In genomic region chr3:62373714-62374333, GRCh38 we compare ENCODE assay signal across 13 cellular contexts. TPM values are rescaled to one million over a fixed set of nuclear protein-coding genes. Genes with fewer than 3 reads are reported as not detected.
A peak's percentile ranks its signal among the peaks of the same experiment; 100 is the strongest.
DNase-seq lines count a peak whose midpoint lies in the region; ATAC-seq and TF ChIP-seq lines count a peak whose summit lies in the region.
"Had no signal": no experiment of that assay in that cellular context is flagged by ENCODE, and none has a peak within 500 bp of the region (broad histone marks: within the 10 kb centered on the region; RNA-seq: fewer than 3 reads in every experiment).

No MANE protein-coding gene starts in this region.

- H3K4me3 ChIP-seq in HUES6 (ENCODE audit: low read depth, low read length) (peak overlapping the region; percentile 36), esophagus muscularis mucosa (peak overlapping the region; percentile 20 to 35 (median 34)), psoas muscle (peak overlapping the region; percentile 55)

- peaks cover 31% of the 10 kb centered on the region for H3K4me1 ChIP-seq in ES-I3 (ENCODE audit: insufficient read depth, low read length)
- peaks cover 73% of the 10 kb centered on the region for H3K4me1 ChIP-seq in HUES6 (ENCODE audit: control insufficient read depth, insufficient read depth, low read length)
- peaks cover 18 to 74% (median 64%) of the 10 kb centered on the region in 4 donors for H3K4me1 ChIP-seq in esophagus muscularis mucosa
- peaks cover 8% of the 10 kb centered on the region for H3K4me1 ChIP-seq in psoas muscle

- H3K9ac ChIP-seq in ES-I3 (ENCODE audit: low read depth, low read length): peak overlapping the region; percentile 28; the same call in 1 of the 2 replicates
- H3K9ac ChIP-seq in HUES6 (ENCODE audit: low read length): no peak overlapping the region

- TF ChIP-seq CTCF in esophagus muscularis mucosa (IDR thresholded peaks at IDR 0.05) (no peak), psoas muscle (IDR thresholded peaks at IDR 0.05) (no peak)

- DNase-seq in esophagus muscularis mucosa (ENCODE audit: extremely low spot score) (no peak), psoas muscle (no peak), AG20443 (ENCODE audit: low spot score) (no peak), NOMO-1 treated with dmso at 0.1 percent for 144 hours (lab: John Stamatoyannopoulos, UW; ENCODE audit: unreplicated experiment) (no peak)
- DNase-seq: activated CD4-positive, alpha-beta T cell treated with anti-CD3 and anti-CD28 coated beads for 1 hour; activated gamma-delta T cell; cortex of kidney; NCI-H345 had no signal

- TF ChIP-seq EP300 in esophagus muscularis mucosa (IDR thresholded peaks at IDR 0.05): no peak

- TF ChIP-seq POLR2A in esophagus muscularis mucosa (IDR thresholded peaks at IDR 0.05; ENCODE audit: low read depth): no peak

- H3K9me3 ChIP-seq in ES-I3 (ENCODE audit: control insufficient read depth, insufficient read depth, low read length): no peaks in the 10 kb centered on the region
- H3K9me3 ChIP-seq in HUES6 (ENCODE audit: control insufficient read depth, insufficient read depth, low read depth, low read length): no peaks in the 10 kb centered on the region
- H3K9me3 ChIP-seq in esophagus muscularis mucosa: no peaks in the 10 kb centered on the region
- H3K9me3 ChIP-seq in psoas muscle: no peaks in the 10 kb centered on the region

- peaks cover 100% of the 10 kb centered on the region for H3K27me3 ChIP-seq in HUES6 (ENCODE audit: control insufficient read depth, insufficient read depth, low read length)
- H3K27me3 ChIP-seq in esophagus muscularis mucosa: peaks cover 0 to 100% (median 58%) of the 10 kb centered on the region in 4 donors
- H3K27me3 ChIP-seq in psoas muscle (ENCODE audit: insufficient read depth in 3 of 3, low read length in 2 of 3): peaks cover 3 to 98% (median 69%) of the 10 kb centered on the region in 3 donors

- intact Hi-C loops in esophagus muscularis mucosa (cut with DNase I) (no loop called here), psoas muscle (cut with DNase I) (no loop called here)

- ATAC-seq in psoas muscle: no peak
- no peak for ATAC-seq in GM18868 (IDR thresholded peaks at IDR 0.05; ENCODE audit: unreplicated experiment)
- ATAC-seq: Right ventricle myocardium inferior had no signal

- H3K36me3 ChIP-seq in ES-I3 (ENCODE audit: insufficient read depth, low read length): no peaks in the 10 kb centered on the region
- no peaks in the 10 kb centered on the region for H3K36me3 ChIP-seq in HUES6 (ENCODE audit: control insufficient read depth, insufficient read depth, low read length)
- no peaks in the 10 kb centered on the region for H3K36me3 ChIP-seq in esophagus muscularis mucosa
- H3K36me3 ChIP-seq in psoas muscle (ENCODE audit: insufficient read depth in 1 of 2, low read depth in 1 of 2): no peaks in the 10 kb centered on the region

- H3K27ac ChIP-seq in HUES6 (ENCODE audit: low read depth, low read length) (no peak overlapping the region), esophagus muscularis mucosa (replicated peaks in 1 of 4) (no peak overlapping the region), psoas muscle (no peak overlapping the region)

- 0% methylated on average over 5 of the region's 47 CpGs for WGBS in esophagus muscularis mucosa
- 1 to 3% (median 1%) methylated on average over 47 of the region's 47 CpGs for WGBS in psoas muscle, 3 donors

RNA-seq across cellular contexts. Expression of gene FEZF2, which starts 0.5 kb away (rescaled TPM):
- not detected for total RNA-seq in esophagus muscularis mucosa
- total RNA-seq in psoas muscle: not detected
- polyA plus RNA-seq in psoas muscle: not detected
- total RNA-seq: glomerular endothelial cell, Right ventricle myocardium inferior had no signal
